8 cellular contexts compared by ENCODE assay signal in genomic region chr1:232951605-232952004, GRCh38. TPM values are rescaled to one million over a fixed set of nuclear protein-coding genes. Genes with fewer than 3 reads are reported as not detected.
DNase-seq lines count a peak whose midpoint lies in the region; ATAC-seq, FAIRE-seq and TF ChIP-seq lines count a peak whose summit lies in the region.

No MANE protein-coding gene starts in this region.

- no peak overlapping the region for H3K27ac Mint-ChIP-seq in activated naive CD4-positive, alpha-beta T cell treated with anti-CD3 and anti-CD28 coated beads, Interleukin-2, amount 10 ng/mL, durations not matched to agents 7 days and 5 days
- H3K27ac Mint-ChIP-seq in activated naive CD8-positive, alpha-beta T cell treated with anti-CD3 and anti-CD28 coated beads for 36 hours = no peak overlapping the region

- H3K9me3 Mint-ChIP-seq in activated naive CD4-positive, alpha-beta T cell treated with anti-CD3 and anti-CD28 coated beads, Interleukin-2, amount 10 ng/mL, durations not matched to agents 7 days and 5 days = no peaks in the 10 kb centered on the region
- no peaks in the 10 kb centered on the region for H3K9me3 Mint-ChIP-seq in activated naive CD8-positive, alpha-beta T cell treated with anti-CD3 and anti-CD28 coated beads for 36 hours

- TF ChIP-seq POLR2A in H54 (IDR thresholded peaks at IDR 0.05; ENCODE audit: low read depth, low read length) = no peak

- peak overlapping the region; percentile 96 for H3K4me3 Mint-ChIP-seq in activated naive CD4-positive, alpha-beta T cell treated with anti-CD3 and anti-CD28 coated beads, Interleukin-2, amount 10 ng/mL, durations not matched to agents 7 days and 5 days
- peak overlapping the region; percentile 96 for H3K4me3 Mint-ChIP-seq in activated naive CD8-positive, alpha-beta T cell treated with anti-CD3 and anti-CD28 coated beads for 36 hours

- FAIRE-seq in H54 (lab: Jason Lieb, UNC) = no peak

- TF ChIP-seq CTCF in kidney epithelial cell (IDR thresholded peaks at IDR 0.05; ENCODE audit: insufficient read depth, low read length, poor library complexity, severe bottlenecking) (no peak), tibial artery (IDR thresholded peaks at IDR 0.05) (no peak)

- H3K27me3 ChIP-seq in kidney epithelial cell (ENCODE audit: control insufficient read depth, insufficient read depth, low read length) = no peaks in the 10 kb centered on the region
- H3K27me3 ChIP-seq in tibial artery = no peaks in the 10 kb centered on the region

- H3K9me3 ChIP-seq in tibial artery = no peaks in the 10 kb centered on the region

- H3K27me3 Mint-ChIP-seq in activated naive CD4-positive, alpha-beta T cell treated with anti-CD3 and anti-CD28 coated beads, Interleukin-2, amount 10 ng/mL, durations not matched to agents 7 days and 5 days = no peaks in the 10 kb centered on the region
- no peaks in the 10 kb centered on the region for H3K27me3 Mint-ChIP-seq in activated naive CD8-positive, alpha-beta T cell treated with anti-CD3 and anti-CD28 coated beads for 36 hours

- intact Hi-C loops in tibial artery (cut with DNase I; ENCODE audit: low total_unique reads) = no loop called here

- no peak for DNase-seq in activated naive CD4-positive, alpha-beta T cell treated with anti-CD3 and anti-CD28 coated beads, Interleukin-2, amount 10 ng/mL, durations not matched to agents 7 days and 5 days
- no peak for DNase-seq in activated naive CD4-positive, alpha-beta T cell treated with Interleukin-2 at 50 U/mL for 16 hours
- no peak for DNase-seq in activated naive CD8-positive, alpha-beta T cell treated with anti-CD3 and anti-CD28 coated beads for 36 hours
- DNase-seq in kidney epithelial cell (ENCODE audit: low read depth) = no peak
- no peak for DNase-seq in tibial artery
- no peak for DNase-seq in H54 (ENCODE audit: insufficient read length, low spot score)
- DNase-seq in CD1c-positive myeloid dendritic cell (ENCODE audit: extremely low spot score) = no peak

- H3K27ac ChIP-seq in tibial artery = no peak overlapping the region

- no peaks in the 10 kb centered on the region for H3K36me3 ChIP-seq in kidney epithelial cell (ENCODE audit: control insufficient read depth, insufficient read depth, low read length)
- H3K36me3 ChIP-seq in tibial artery = peaks cover 0 to 11% (median 7%) of the 10 kb centered on the region in 3 donors

- peaks cover 9% of the 10 kb centered on the region for H3K36me3 Mint-ChIP-seq in activated naive CD4-positive, alpha-beta T cell treated with anti-CD3 and anti-CD28 coated beads, Interleukin-2, amount 10 ng/mL, durations not matched to agents 7 days and 5 days
- H3K36me3 Mint-ChIP-seq in activated naive CD8-positive, alpha-beta T cell treated with anti-CD3 and anti-CD28 coated beads for 36 hours = peaks cover 12% of the 10 kb centered on the region

- CTCF ChIA-PET in activated naive CD4-positive, alpha-beta T cell treated with anti-CD3 and anti-CD28 coated beads, Interleukin-2, amount 10 ng/mL, durations not matched to agents 7 days and 5 days (lab: Charles Lee) = interaction anchor here (0.6 to 3.0 kb wide), 6 partner anchors 11 to 158 kb away, joined by 3 to 16 read pairs (median 4); no protein-coding TSS in a partner anchor

- ATAC-seq in HG02759 (IDR thresholded peaks at IDR 0.05; ENCODE audit: unreplicated experiment) = no peak

- H3K4me1 ChIP-seq in tibial artery = peaks cover 0 to 22% (median 11%) of the 10 kb centered on the region in 4 donors

- H3K4me3 ChIP-seq in kidney epithelial cell (ENCODE audit: low read depth, low read length) (peak overlapping the region; percentile 94), tibial artery (peak overlapping the region; percentile 75 to 93)

- H3K4me1 Mint-ChIP-seq in activated naive CD4-positive, alpha-beta T cell treated with anti-CD3 and anti-CD28 coated beads, Interleukin-2, amount 10 ng/mL, durations not matched to agents 7 days and 5 days = peaks cover 41% of the 10 kb centered on the region
- H3K4me1 Mint-ChIP-seq in activated naive CD8-positive, alpha-beta T cell treated with anti-CD3 and anti-CD28 coated beads for 36 hours = peaks cover 35% of the 10 kb centered on the region

RNA-seq across cellular contexts. Expression of gene NTPCR, which starts 1.2 kb away (rescaled TPM):
- total RNA-seq in activated naive CD8-positive, alpha-beta T cell treated with anti-CD3 and anti-CD28 coated beads for 36 hours = 10 to 100 TPM; 32.4 to 32.9 TPM
- 46.6 and 51.0 TPM in 2 replicates for total RNA-seq in kidney epithelial cell
